ENCODE assay signal across 8 cellular contexts in genomic region chr6:145214570-145214969, GRCh38.
DNase-seq lines count a peak whose midpoint lies in the region; FAIRE-seq and TF ChIP-seq lines count a peak whose summit lies in the region.

No MANE protein-coding gene starts in this region.

- DNase-seq in AG20443 (ENCODE audit: low spot score) (peak; percentile 9), GM20000 (ENCODE audit: low spot score) (no peak), RCC 7860 (ENCODE audit: low spot score) (peak; percentile 7), fibroblast of the conjunctiva (ENCODE audit: low read depth) (peak; percentile 14), tibial artery (no peak), kidney glomerular epithelial cell (lab: John Stamatoyannopoulos, UW) (no peak)
- no peak for DNase-seq in effector CD4-positive, alpha-beta T cell
- no peak for DNase-seq in activated CD4-positive, CD25-positive, alpha-beta regulatory T cell treated with anti-CD3 and anti-CD28 coated beads, Interleukin-2, amount 50 U/mL, for 72 hours

- H3K4me3 ChIP-seq in tibial artery, result no peak overlapping the region

- no peak overlapping the region for H3K27ac ChIP-seq in tibial artery

- no peaks in the 10 kb centered on the region for H3K36me3 ChIP-seq in tibial artery

- H3K27me3 ChIP-seq in tibial artery, result no peaks in the 10 kb centered on the region

- no peaks in the 10 kb centered on the region for H3K4me1 ChIP-seq in tibial artery

- TF ChIP-seq CTCF in GM20000 (IDR thresholded peaks at IDR 0.05; ENCODE audit: extremely low read depth, missing control alignments), result peak; percentile 13
- TF ChIP-seq CTCF in tibial artery (IDR thresholded peaks at IDR 0.05), result peak; percentile 17 to 41

- peak; percentile 62 for FAIRE-seq in RCC 7860 (lab: Jason Lieb, UNC)

- no peaks in the 10 kb centered on the region for H3K9me3 ChIP-seq in tibial artery

- intact Hi-C loops in tibial artery (cut with DNase I; ENCODE audit: low total_unique reads), result no loop called here

Comparison
In these comparisons a context has a peak if more than half of its experiments do, and no peak if none do; other contexts are left out.
1. DNase-seq: peak in AG20443 (single experiment), RCC 7860 (single experiment) and fibroblast of the conjunctiva (single experiment); none in GM20000 (single experiment), tibial artery (0 of 2), kidney glomerular epithelial cell (single experiment), effector CD4-positive, alpha-beta T cell (single experiment) and activated CD4-positive, CD25-positive, alpha-beta regulatory T cell treated with anti-CD3 and anti-CD28 coated beads, Interleukin-2, amount 50 U/mL, for 72 hours (single experiment).